In the genomic region with DNA sequence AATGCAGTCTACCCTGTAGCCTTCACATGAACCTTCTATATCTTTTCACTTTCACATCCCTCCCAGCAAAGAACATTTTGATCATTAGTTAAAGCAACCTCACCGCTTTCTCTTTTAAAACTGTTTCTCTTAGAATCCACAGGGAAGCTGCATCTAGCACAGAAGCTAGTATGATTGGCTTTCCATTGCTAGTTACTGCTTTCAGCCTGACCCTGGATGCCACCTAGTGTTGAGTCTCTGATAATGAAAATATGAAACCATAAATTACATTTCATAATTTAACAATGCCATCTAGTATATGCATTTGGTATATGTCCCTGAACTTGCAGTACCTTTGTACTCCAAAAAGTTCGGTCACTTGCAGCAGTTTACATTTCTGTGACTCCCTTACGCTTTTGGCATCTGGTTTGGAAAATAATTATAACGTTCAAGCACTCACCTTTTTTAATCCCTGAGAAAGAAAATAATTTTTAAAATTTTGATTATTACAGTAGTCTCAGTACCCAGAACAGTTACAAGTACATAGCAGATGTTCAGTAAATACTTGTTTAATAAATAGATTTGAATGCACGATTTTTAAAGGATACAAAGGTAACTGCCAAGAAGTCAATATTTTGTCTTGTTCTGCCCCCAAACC, we compare ENCODE assay signal across 1 cellular context.
TF ChIP-seq lines count a peak whose summit lies in the region.

No MANE protein-coding gene starts in this region.

TF ChIP-seq in K562, 482 proteins besides CTCF, POLR2A, EP300 and RAD21 (continued from another document):
- TF ChIP-seq TEAD4 (IDR thresholded peaks at IDR 0.05; ENCODE audit: low read length) (peak; percentile 28; the same call in 1 of the 2 replicates), TEAD4 (CRISPR knock-in tag; IDR thresholded peaks at IDR 0.05; ENCODE audit: borderline replicate concordance) (no peak), SMC3 (conservative IDR thresholded peaks at IDR 0.05; ENCODE audit: insufficient read depth, low read depth, low read length) (peak; percentile 83)
- TF ChIP-seq, protein P1, sequence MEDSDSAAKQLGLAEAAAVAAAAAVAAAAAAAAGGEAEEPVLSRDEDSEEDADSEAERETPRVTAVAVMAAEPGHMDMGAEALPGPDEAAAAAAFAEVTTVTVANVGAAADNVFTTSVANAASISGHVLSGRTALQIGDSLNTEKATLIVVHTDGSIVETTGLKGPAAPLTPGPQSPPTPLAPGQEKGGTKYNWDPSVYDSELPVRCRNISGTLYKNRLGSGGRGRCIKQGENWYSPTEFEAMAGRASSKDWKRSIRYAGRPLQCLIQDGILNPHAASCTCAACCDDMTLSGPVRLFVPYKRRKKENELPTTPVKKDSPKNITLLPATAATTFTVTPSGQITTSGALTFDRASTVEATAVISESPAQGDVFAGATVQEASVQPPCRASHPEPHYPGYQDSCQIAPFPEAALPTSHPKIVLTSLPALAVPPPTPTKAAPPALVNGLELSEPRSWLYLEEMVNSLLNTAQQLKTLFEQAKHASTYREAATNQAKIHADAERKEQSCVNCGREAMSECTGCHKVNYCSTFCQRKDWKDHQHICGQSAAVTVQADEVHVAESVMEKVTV (CRISPR knock-in tag; IDR thresholded peaks at IDR 0.05), result peak; percentile 72
- TF ChIP-seq, protein P2, sequence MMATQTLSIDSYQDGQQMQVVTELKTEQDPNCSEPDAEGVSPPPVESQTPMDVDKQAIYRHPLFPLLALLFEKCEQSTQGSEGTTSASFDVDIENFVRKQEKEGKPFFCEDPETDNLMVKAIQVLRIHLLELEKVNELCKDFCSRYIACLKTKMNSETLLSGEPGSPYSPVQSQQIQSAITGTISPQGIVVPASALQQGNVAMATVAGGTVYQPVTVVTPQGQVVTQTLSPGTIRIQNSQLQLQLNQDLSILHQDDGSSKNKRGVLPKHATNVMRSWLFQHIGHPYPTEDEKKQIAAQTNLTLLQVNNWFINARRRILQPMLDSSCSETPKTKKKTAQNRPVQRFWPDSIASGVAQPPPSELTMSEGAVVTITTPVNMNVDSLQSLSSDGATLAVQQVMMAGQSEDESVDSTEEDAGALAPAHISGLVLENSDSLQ (IDR thresholded peaks at IDR 0.05), result peak; percentile 34; the same call in 1 of the 2 replicates
- TF ChIP-seq, protein P3, sequence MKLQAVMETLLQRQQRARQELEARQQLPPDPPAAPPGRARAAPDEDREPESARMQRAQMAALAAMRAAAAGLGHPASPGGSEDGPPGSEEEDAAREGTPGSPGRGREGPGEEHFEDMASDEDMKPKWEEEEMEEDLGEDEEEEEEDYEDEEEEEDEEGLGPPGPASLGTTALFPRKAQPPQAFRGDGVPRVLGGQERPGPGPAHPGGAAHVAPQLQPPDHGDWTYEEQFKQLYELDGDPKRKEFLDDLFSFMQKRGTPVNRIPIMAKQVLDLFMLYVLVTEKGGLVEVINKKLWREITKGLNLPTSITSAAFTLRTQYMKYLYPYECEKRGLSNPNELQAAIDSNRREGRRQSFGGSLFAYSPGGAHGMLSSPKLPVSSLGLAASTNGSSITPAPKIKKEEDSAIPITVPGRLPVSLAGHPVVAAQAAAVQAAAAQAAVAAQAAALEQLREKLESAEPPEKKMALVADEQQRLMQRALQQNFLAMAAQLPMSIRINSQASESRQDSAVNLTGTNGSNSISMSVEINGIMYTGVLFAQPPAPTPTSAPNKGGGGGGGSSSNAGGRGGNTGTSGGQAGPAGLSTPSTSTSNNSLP (IDR thresholded peaks at IDR 0.05; ENCODE audit: borderline replicate concordance, low read depth, low read length), result peak; percentile 87; the same call in 1 of the 2 replicates
- TF ChIP-seq, protein P4, sequence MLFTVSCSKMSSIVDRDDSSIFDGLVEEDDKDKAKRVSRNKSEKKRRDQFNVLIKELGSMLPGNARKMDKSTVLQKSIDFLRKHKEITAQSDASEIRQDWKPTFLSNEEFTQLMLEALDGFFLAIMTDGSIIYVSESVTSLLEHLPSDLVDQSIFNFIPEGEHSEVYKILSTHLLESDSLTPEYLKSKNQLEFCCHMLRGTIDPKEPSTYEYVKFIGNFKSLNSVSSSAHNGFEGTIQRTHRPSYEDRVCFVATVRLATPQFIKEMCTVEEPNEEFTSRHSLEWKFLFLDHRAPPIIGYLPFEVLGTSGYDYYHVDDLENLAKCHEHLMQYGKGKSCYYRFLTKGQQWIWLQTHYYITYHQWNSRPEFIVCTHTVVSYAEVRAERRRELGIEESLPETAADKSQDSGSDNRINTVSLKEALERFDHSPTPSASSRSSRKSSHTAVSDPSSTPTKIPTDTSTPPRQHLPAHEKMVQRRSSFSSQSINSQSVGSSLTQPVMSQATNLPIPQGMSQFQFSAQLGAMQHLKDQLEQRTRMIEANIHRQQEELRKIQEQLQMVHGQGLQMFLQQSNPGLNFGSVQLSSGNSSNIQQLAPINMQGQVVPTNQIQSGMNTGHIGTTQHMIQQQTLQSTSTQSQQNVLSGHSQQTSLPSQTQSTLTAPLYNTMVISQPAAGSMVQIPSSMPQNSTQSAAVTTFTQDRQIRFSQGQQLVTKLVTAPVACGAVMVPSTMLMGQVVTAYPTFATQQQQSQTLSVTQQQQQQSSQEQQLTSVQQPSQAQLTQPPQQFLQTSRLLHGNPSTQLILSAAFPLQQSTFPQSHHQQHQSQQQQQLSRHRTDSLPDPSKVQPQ (CRISPR knock-in tag; IDR thresholded peaks at IDR 0.05; ENCODE audit: borderline replicate concordance), result no peak
- TF ChIP-seq, protein P5, sequence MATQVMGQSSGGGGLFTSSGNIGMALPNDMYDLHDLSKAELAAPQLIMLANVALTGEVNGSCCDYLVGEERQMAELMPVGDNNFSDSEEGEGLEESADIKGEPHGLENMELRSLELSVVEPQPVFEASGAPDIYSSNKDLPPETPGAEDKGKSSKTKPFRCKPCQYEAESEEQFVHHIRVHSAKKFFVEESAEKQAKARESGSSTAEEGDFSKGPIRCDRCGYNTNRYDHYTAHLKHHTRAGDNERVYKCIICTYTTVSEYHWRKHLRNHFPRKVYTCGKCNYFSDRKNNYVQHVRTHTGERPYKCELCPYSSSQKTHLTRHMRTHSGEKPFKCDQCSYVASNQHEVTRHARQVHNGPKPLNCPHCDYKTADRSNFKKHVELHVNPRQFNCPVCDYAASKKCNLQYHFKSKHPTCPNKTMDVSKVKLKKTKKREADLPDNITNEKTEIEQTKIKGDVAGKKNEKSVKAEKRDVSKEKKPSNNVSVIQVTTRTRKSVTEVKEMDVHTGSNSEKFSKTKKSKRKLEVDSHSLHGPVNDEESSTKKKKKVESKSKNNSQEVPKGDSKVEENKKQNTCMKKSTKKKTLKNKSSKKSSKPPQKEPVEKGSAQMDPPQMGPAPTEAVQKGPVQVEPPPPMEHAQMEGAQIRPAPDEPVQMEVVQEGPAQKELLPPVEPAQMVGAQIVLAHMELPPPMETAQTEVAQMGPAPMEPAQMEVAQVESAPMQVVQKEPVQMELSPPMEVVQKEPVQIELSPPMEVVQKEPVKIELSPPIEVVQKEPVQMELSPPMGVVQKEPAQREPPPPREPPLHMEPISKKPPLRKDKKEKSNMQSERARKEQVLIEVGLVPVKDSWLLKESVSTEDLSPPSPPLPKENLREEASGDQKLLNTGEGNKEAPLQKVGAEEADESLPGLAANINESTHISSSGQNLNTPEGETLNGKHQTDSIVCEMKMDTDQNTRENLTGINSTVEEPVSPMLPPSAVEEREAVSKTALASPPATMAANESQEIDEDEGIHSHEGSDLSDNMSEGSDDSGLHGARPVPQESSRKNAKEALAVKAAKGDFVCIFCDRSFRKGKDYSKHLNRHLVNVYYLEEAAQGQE (CRISPR knock-in tag; IDR thresholded peaks at IDR 0.05; ENCODE audit: low read depth), result no peak
- TF ChIP-seq, protein P6, sequence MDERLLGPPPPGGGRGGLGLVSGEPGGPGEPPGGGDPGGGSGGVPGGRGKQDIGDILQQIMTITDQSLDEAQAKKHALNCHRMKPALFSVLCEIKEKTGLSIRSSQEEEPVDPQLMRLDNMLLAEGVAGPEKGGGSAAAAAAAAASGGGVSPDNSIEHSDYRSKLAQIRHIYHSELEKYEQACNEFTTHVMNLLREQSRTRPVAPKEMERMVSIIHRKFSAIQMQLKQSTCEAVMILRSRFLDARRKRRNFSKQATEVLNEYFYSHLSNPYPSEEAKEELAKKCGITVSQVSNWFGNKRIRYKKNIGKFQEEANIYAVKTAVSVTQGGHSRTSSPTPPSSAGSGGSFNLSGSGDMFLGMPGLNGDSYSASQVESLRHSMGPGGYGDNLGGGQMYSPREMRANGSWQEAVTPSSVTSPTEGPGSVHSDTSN (CRISPR knock-in tag; IDR thresholded peaks at IDR 0.05; ENCODE audit: low read depth), result no peak
- TF ChIP-seq, protein P6 (tag; conservative IDR thresholded peaks at IDR 0.05; ENCODE audit: low read depth), result peak; percentile 76
- TF ChIP-seq, protein P7, sequence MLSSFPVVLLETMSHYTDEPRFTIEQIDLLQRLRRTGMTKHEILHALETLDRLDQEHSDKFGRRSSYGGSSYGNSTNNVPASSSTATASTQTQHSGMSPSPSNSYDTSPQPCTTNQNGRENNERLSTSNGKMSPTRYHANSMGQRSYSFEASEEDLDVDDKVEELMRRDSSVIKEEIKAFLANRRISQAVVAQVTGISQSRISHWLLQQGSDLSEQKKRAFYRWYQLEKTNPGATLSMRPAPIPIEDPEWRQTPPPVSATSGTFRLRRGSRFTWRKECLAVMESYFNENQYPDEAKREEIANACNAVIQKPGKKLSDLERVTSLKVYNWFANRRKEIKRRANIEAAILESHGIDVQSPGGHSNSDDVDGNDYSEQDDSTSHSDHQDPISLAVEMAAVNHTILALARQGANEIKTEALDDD (IDR thresholded peaks at IDR 0.05), result peak; percentile 77; the same call in 1 of the 2 replicates
